Comparison of ENCODE assay signal across 8 cellular contexts in genomic region chr6:109440325-109441068, GRCh38. TPM values are rescaled to one million over a fixed set of nuclear protein-coding genes. Genes with fewer than 3 reads are reported as not detected.
DNase-seq lines count a peak whose midpoint lies in the region; ATAC-seq and TF ChIP-seq lines count a peak whose summit lies in the region.

Gene PPIL6 (minus strand): TSS chr6:109440628. CDS start chr6:109440590, 38 bp downstream.
Gene SMPD2 (plus strand): TSS chr6:109440724. CDS start chr6:109441122, 398 bp downstream.

- H3K27me3 ChIP-seq in HUES48 (ENCODE audit: control insufficient read depth, insufficient read depth, low read length) (peaks cover 5% of the 10 kb centered on the region; the same call in 1 of the 2 replicates), PC-9 (ENCODE audit: insufficient read depth, low read depth) (no peaks in the 10 kb centered on the region), fibroblast of lung (ENCODE audit: control insufficient read depth, insufficient read depth, low read length) (no peaks in the 10 kb centered on the region)

- no peaks in the 10 kb centered on the region for H3K9me2 ChIP-seq in PC-9 (ENCODE audit: insufficient read depth)

- CTCF ChIA-PET in PC-9 (lab: Charles Lee) = interaction anchor here (0.5 kb wide), 1 partner anchor 56 kb away, joined by 3 read pairs; no protein-coding TSS in a partner anchor

- intact Hi-C loops in PC-9 (cut with micrococcal nuclease; ENCODE audit: unreplicated experiment) = loop anchor here (1.0 to 2.0 kb wide), 2 partner anchors 42 to 57 kb away; partner anchors contain the start of gene ZBTB24
- intact Hi-C loops in activated T-helper 1 cell treated with anti-CD3 and anti-CD28 coated beads, Interleukin-12 subunit alpha, Interleukin-12 subunit beta, Interleukin-2, Interleukin-4 antibody, amounts not matched to agents 30 ng/mL and 10 ng/mL and 1 ng/mL, durations not matched to agents 14 hours and 24 hours and 36 hours (cut with micrococcal nuclease) = loop anchor here (1.0 to 5.0 kb wide), 7 partner anchors 15 to 343 kb away; partner anchors contain the start of genes AK9, CEP57L1, FIG4 and MICAL1
- intact Hi-C loops in natural killer cell (cut with micrococcal nuclease) = loop anchor here (1.0 to 10.0 kb wide), 5 partner anchors 14 to 346 kb away; partner anchors contain the start of genes CEP57L1, SESN1 and ZBTB24

- BruUV-seq in PC-9 (replicated peaks; lab: Mats Ljungman, UMichigan) = no TSS peak

- H3K9me3 ChIP-seq in HUES48 (ENCODE audit: control insufficient read depth, insufficient read depth, low read length) (no peaks in the 10 kb centered on the region), PC-9 (ENCODE audit: insufficient read depth, low read depth) (no peaks in the 10 kb centered on the region), fibroblast of lung (ENCODE audit: control insufficient read depth, insufficient read depth, low read depth, low read length) (no peaks in the 10 kb centered on the region)

- POLR2A ChIA-PET in PC-9 (lab: Charles Lee; ENCODE audit: unreplicated experiment) = interaction anchor here (0.5 to 0.7 kb wide), 6 partner anchors 16 to 739 kb away, joined by 3 to 8 read pairs (median 5); partner anchors contain the start of gene WASF1

- H3K9me3 Mint-ChIP-seq in activated T-helper 1 cell treated with anti-CD3 and anti-CD28 coated beads, Interleukin-12 subunit alpha, Interleukin-12 subunit beta, Interleukin-2, Interleukin-4 antibody, amounts not matched to agents 30 ng/mL and 10 ng/mL and 1 ng/mL, durations not matched to agents 14 hours and 24 hours and 36 hours = no peaks in the 10 kb centered on the region
- no peaks in the 10 kb centered on the region for H3K9me3 Mint-ChIP-seq in natural killer cell

- no peaks in the 10 kb centered on the region for H4K20me1 ChIP-seq in PC-9 (ENCODE audit: insufficient read depth)
- H4K20me1 ChIP-seq in fibroblast of lung (ENCODE audit: control insufficient read depth, extremely low read depth, insufficient read depth, low read length) = no peaks in the 10 kb centered on the region

- DNase-seq in DMS153 treated with DMSO at 0.1 percent for 48 hours (lab: John Stamatoyannopoulos, UW; ENCODE audit: unreplicated experiment) (peak; percentile 40), PC-9 (peak; percentile 69 to 88), fibroblast of lung (ENCODE audit: low read depth in 2 of 2) (peak; percentile 86 to 91), natural killer cell (peak; percentile 81)
- DNase-seq in activated T-helper 1 cell treated with anti-CD3 and anti-CD28 coated beads, Interleukin-12 subunit alpha, Interleukin-12 subunit beta, Interleukin-2, Interleukin-4 antibody, amounts not matched to agents 30 ng/mL and 10 ng/mL and 1 ng/mL, durations not matched to agents 14 hours and 24 hours and 36 hours (ENCODE audit: low spot score) = peak; percentile 79
- DNase-seq in stimulated activated naive CD4-positive, alpha-beta T cell (lab: John Stamatoyannopoulos, UW) = peak; percentile 61 to 77 (median 70)

- peaks cover 25% of the 10 kb centered on the region for H3F3A ChIP-seq in PC-9 (ENCODE audit: insufficient read depth, low read depth)

- H3K4me2 ChIP-seq in PC-9 (peak within 1 kb of the TSS; percentile 98), fibroblast of lung (ENCODE audit: extremely low read depth, insufficient read depth, low read length) (peak within 1 kb of the TSS; percentile 97)

- peaks cover 34% of the 10 kb centered on the region for H3K36me3 ChIP-seq in HUES48 (ENCODE audit: control insufficient read depth, insufficient read depth, low read length)
- H3K36me3 ChIP-seq in PC-9 (ENCODE audit: low read depth) = 0 out of 2 replicates have a peak, but pooled peaks cover 9% of the 10 kb centered on the region
- H3K36me3 ChIP-seq in fibroblast of lung (ENCODE audit: control insufficient read depth, insufficient read depth, low read length) = peaks cover 18% of the 10 kb centered on the region

- H3K27ac Mint-ChIP-seq in activated T-helper 1 cell treated with anti-CD3 and anti-CD28 coated beads, Interleukin-12 subunit alpha, Interleukin-12 subunit beta, Interleukin-2, Interleukin-4 antibody, amounts not matched to agents 30 ng/mL and 10 ng/mL and 1 ng/mL, durations not matched to agents 14 hours and 24 hours and 36 hours = peak within 1 kb of the TSS; percentile 91
- peak within 1 kb of the TSS; percentile 81 to 92 for H3K27ac Mint-ChIP-seq in natural killer cell

- H2AFZ ChIP-seq in PC-9 (peak within 1 kb of the TSS; percentile 80), fibroblast of lung (ENCODE audit: low read length) (peak within 1 kb of the TSS; percentile 89)

- peaks cover 23% of the 10 kb centered on the region for H3K4me1 Mint-ChIP-seq in activated T-helper 1 cell treated with anti-CD3 and anti-CD28 coated beads, Interleukin-12 subunit alpha, Interleukin-12 subunit beta, Interleukin-2, Interleukin-4 antibody, amounts not matched to agents 30 ng/mL and 10 ng/mL and 1 ng/mL, durations not matched to agents 14 hours and 24 hours and 36 hours (ENCODE audit: low read depth)
- peaks cover 17 to 32% of the 10 kb centered on the region in 2 donors for H3K4me1 Mint-ChIP-seq in natural killer cell

- H3K79me2 ChIP-seq in PC-9 (ENCODE audit: low read depth) = peaks cover 38% of the 10 kb centered on the region
- H3K79me2 ChIP-seq in fibroblast of lung (ENCODE audit: control insufficient read depth, insufficient read depth, low read length) = no peaks in the 10 kb centered on the region

- H3K4me1 ChIP-seq in HUES48 (ENCODE audit: control insufficient read depth, insufficient read depth, low read length) (peaks cover 3% of the 10 kb centered on the region; the same call in 1 of the 2 replicates), PC-9 (replicated peaks; ENCODE audit: insufficient read depth) (peaks cover 18% of the 10 kb centered on the region), fibroblast of lung (ENCODE audit: control insufficient read depth, extremely low read depth, insufficient read depth, low read length) (peaks cover 3% of the 10 kb centered on the region)

- peak within 1 kb of the TSS; percentile 88 for H3K4me3 Mint-ChIP-seq in activated T-helper 1 cell treated with anti-CD3 and anti-CD28 coated beads, Interleukin-12 subunit alpha, Interleukin-12 subunit beta, Interleukin-2, Interleukin-4 antibody, amounts not matched to agents 30 ng/mL and 10 ng/mL and 1 ng/mL, durations not matched to agents 14 hours and 24 hours and 36 hours
- peak within 1 kb of the TSS; percentile 89 for H3K4me3 Mint-ChIP-seq in natural killer cell

- H3K27ac ChIP-seq in HUES48 (ENCODE audit: low read depth, low read length) (peak within 1 kb of the TSS; percentile 57), PC-9 (peak within 1 kb of the TSS; percentile 81), fibroblast of lung (ENCODE audit: insufficient read depth, low read length) (peak within 1 kb of the TSS; percentile 86)

- peaks cover 5% of the 10 kb centered on the region for H3K27me3 Mint-ChIP-seq in activated T-helper 1 cell treated with anti-CD3 and anti-CD28 coated beads, Interleukin-12 subunit alpha, Interleukin-12 subunit beta, Interleukin-2, Interleukin-4 antibody, amounts not matched to agents 30 ng/mL and 10 ng/mL and 1 ng/mL, durations not matched to agents 14 hours and 24 hours and 36 hours (ENCODE audit: insufficient read depth)
- H3K27me3 Mint-ChIP-seq in natural killer cell (ENCODE audit: low read depth in 2 of 2) = no peaks in the 10 kb centered on the region

- H3K9ac ChIP-seq in HUES48 (ENCODE audit: low read depth, low read length) = peak within 1 kb of the TSS; percentile 63; the same call in 1 of the 2 replicates
- H3K9ac ChIP-seq in fibroblast of lung (ENCODE audit: insufficient read depth, low read length) = peak within 1 kb of the TSS; percentile 92

- TF ChIP-seq CTCF in PC-9 (conservative IDR thresholded peaks at IDR 0.05) (peak; percentile 56), fibroblast of lung (conservative IDR thresholded peaks at IDR 0.05 in 1 of 2, IDR thresholded peaks at IDR 0.05 in 1 of 2; ENCODE audit: low read depth in 1 of 2, low read length in 2 of 2) (peak in 1 of 2 donors; percentile 27), natural killer cell (IDR thresholded peaks at IDR 0.05) (no peak)

- ATAC-seq in GM21423 (IDR thresholded peaks at IDR 0.05; ENCODE audit: unreplicated experiment) (peak; percentile 89), natural killer cell (peak; percentile 87 to 94 (median 89))

- H3K4me3 ChIP-seq in HUES48 (ENCODE audit: low read depth, low read length) (peak within 1 kb of the TSS; percentile 98), PC-9 (peak within 1 kb of the TSS; percentile 92), fibroblast of lung (replicated peaks in 1 of 4; ENCODE audit: control extremely low read depth in 1 of 4, insufficient read depth in 1 of 4, low read depth in 3 of 4, low read length in 4 of 4) (peak within 1 kb of the TSS; percentile 70 to 95 (median 81))

- peaks cover 13% of the 10 kb centered on the region for H3K36me3 Mint-ChIP-seq in activated T-helper 1 cell treated with anti-CD3 and anti-CD28 coated beads, Interleukin-12 subunit alpha, Interleukin-12 subunit beta, Interleukin-2, Interleukin-4 antibody, amounts not matched to agents 30 ng/mL and 10 ng/mL and 1 ng/mL, durations not matched to agents 14 hours and 24 hours and 36 hours (ENCODE audit: low read depth)
- no peaks in the 10 kb centered on the region for H3K36me3 Mint-ChIP-seq in natural killer cell

RNA-seq across cellular contexts. Expression of gene PPIL6, which starts in this region (rescaled TPM):
- total RNA-seq in PC-9 (2021) (13.0 and 15.5 TPM in 2 replicates), fibroblast of lung (5.0 and 8.5 TPM in 2 replicates), natural killer cell (under 1 TPM; 0.28 to 0.70 (median 0.40) TPM)
- 0.13 and 0.29 TPM in 2 replicates for total RNA-seq in activated T-helper 1 cell treated with anti-CD3 and anti-CD28 coated beads, Interleukin-12 subunit alpha, Interleukin-12 subunit beta, Interleukin-2, Interleukin-4 antibody, amounts not matched to agents 30 ng/mL and 10 ng/mL and 1 ng/mL, durations not matched to agents 14 hours and 24 hours and 36 hours
- 0.78 and 1.1 TPM in 2 replicates for polyA plus RNA-seq in fibroblast of lung
- 0.23 and 0.49 TPM in 2 replicates for polyA plus RNA-seq in fibroblast of lung (2012)
- polyA minus RNA-seq in fibroblast of lung (ENCODE audit: low replicate concordance) = 0.30 TPM in 1 of 2 replicates, not detected in the other

RNA-seq across cellular contexts. Expression of gene SMPD2, which starts in this region (rescaled TPM):
- total RNA-seq in PC-9 (2021) (8.2 and 10.3 TPM in 2 replicates), fibroblast of lung (7.9 and 8.2 TPM in 2 replicates), natural killer cell (10 to 100 TPM; 25.0 to 37.3 (median 29.3) TPM)
- total RNA-seq in activated T-helper 1 cell treated with anti-CD3 and anti-CD28 coated beads, Interleukin-12 subunit alpha, Interleukin-12 subunit beta, Interleukin-2, Interleukin-4 antibody, amounts not matched to agents 30 ng/mL and 10 ng/mL and 1 ng/mL, durations not matched to agents 14 hours and 24 hours and 36 hours = 18.5 and 19.1 TPM in 2 replicates
- polyA plus RNA-seq in fibroblast of lung = 5.4 and 5.5 TPM in 2 replicates
- 5.2 and 5.3 TPM in 2 replicates for polyA plus RNA-seq in fibroblast of lung (2012)
- polyA minus RNA-seq in fibroblast of lung (ENCODE audit: low replicate concordance) = 14.0 and 24.2 TPM in 2 replicates

Comparison
In these comparisons a context has a peak if more than half of its experiments do, and no peak if none do; other contexts are left out.
1. Peak in every context shown above with its lines: DNase-seq, ATAC-seq, H3K4me3 ChIP-seq and H3K27ac ChIP-seq.